3 cellular contexts compared by ENCODE assay signal in genomic region chr9:37491939-37492338, GRCh38.
TF ChIP-seq lines count a peak whose summit lies in the region.

No MANE protein-coding gene starts in this region.

TF ChIP-seq in liver, 16 proteins besides CTCF, POLR2A, EP300 and RAD21:
- TF ChIP-seq, protein P1, sequence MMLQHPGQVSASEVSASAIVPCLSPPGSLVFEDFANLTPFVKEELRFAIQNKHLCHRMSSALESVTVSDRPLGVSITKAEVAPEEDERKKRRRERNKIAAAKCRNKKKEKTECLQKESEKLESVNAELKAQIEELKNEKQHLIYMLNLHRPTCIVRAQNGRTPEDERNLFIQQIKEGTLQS (IDR thresholded peaks at IDR 0.05): peak; percentile 40
- peak; percentile 27 for TF ChIP-seq FOXA2 (IDR thresholded peaks at IDR 0.05)
- TF ChIP-seq HNF4A (conservative IDR thresholded peaks at IDR 0.05): peak; percentile 55 to 59
- TF ChIP-seq JUND (IDR thresholded peaks at IDR 0.05): peak in 1 of 2 donors; percentile 22
- TF ChIP-seq NR2F2 (IDR thresholded peaks at IDR 0.05): peak; percentile 40
- TF ChIP-seq ZBTB33 (IDR thresholded peaks at IDR 0.05): no peak
- TF ChIP-seq SP1 (IDR thresholded peaks at IDR 0.05): peak; percentile 41
- TF ChIP-seq RXRA (IDR thresholded peaks at IDR 0.05): peak; percentile 81 to 86
- TF ChIP-seq, protein P2, sequence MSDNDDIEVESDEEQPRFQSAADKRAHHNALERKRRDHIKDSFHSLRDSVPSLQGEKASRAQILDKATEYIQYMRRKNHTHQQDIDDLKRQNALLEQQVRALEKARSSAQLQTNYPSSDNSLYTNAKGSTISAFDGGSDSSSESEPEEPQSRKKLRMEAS (IDR thresholded peaks at IDR 0.05): no peak

TF ChIP-seq in HepG2, 621 proteins besides CTCF, POLR2A, EP300 and RAD21:
- no peak for TF ChIP-seq ESRRA (CRISPR knock-in tag; IDR thresholded peaks at IDR 0.05; ENCODE audit: low read depth)
- no peak for TF ChIP-seq PRPF4 (IDR thresholded peaks at IDR 0.05; ENCODE audit: low read depth, low read length, poor library complexity, severe bottlenecking)
- no peak for TF ChIP-seq ZNF652 (CRISPR knock-in tag; IDR thresholded peaks at IDR 0.05; ENCODE audit: borderline replicate concordance, low read depth)
- no peak for TF ChIP-seq SRSF9 (IDR thresholded peaks at IDR 0.05; ENCODE audit: borderline replicate concordance, insufficient read depth, low read depth, low read length, poor library complexity, severe bottlenecking)
- TF ChIP-seq ZNF512B (CRISPR knock-in tag; IDR thresholded peaks at IDR 0.05; ENCODE audit: borderline replicate concordance): no peak
- TF ChIP-seq TCF7 (IDR thresholded peaks at IDR 0.05; ENCODE audit: low read depth): no peak
- no peak for TF ChIP-seq FUBP1 (CRISPR knock-in tag; IDR thresholded peaks at IDR 0.05; ENCODE audit: borderline replicate concordance)
- no peak for TF ChIP-seq ZNF350 (CRISPR knock-in tag; IDR thresholded peaks at IDR 0.05; ENCODE audit: borderline replicate concordance, low read depth)
- no peak for TF ChIP-seq RFXAP (CRISPR knock-in tag; IDR thresholded peaks at IDR 0.05; ENCODE audit: borderline replicate concordance)
- no peak for TF ChIP-seq JUND (CRISPR knock-in tag; IDR thresholded peaks at IDR 0.05)
TF ChIP-seq in HepG2: peak in this region for 0.

TF ChIP-seq in GM12891, 5 proteins besides CTCF, POLR2A, EP300 and RAD21:
- TF ChIP-seq TAF1 (IDR thresholded peaks at IDR 0.05; ENCODE audit: low read depth, low read length) (no peak), PAX5 (IDR thresholded peaks at IDR 0.05; ENCODE audit: insufficient read depth, low read length, severe bottlenecking) (no peak), POU2F2 (IDR thresholded peaks at IDR 0.05; ENCODE audit: low read depth, low read length) (no peak), SPI1 (IDR thresholded peaks at IDR 0.05; ENCODE audit: low read depth, low read length) (no peak), POLR2AphosphoS5 (IDR thresholded peaks at IDR 0.05; ENCODE audit: low read depth, low read length) (no peak)
